Comparison of ENCODE assay signal across 12 cellular contexts in genomic region chr5:73388371-73388684, GRCh38.
DNase-seq lines count a peak whose midpoint lies in the region; ATAC-seq, FAIRE-seq and TF ChIP-seq lines count a peak whose summit lies in the region.
"Had no signal": no experiment of that assay in that cellular context is flagged by ENCODE, and none has a peak within 500 bp of the region (broad histone marks: within the 10 kb centered on the region; RNA-seq: fewer than 3 reads in every experiment).

No MANE protein-coding gene starts in this region.

- H3K27me3 Mint-ChIP-seq in CD4-positive, alpha-beta memory T cell: peaks cover 4 to 6% of the 10 kb centered on the region in 2 donors
- peaks cover 7% of the 10 kb centered on the region for H3K27me3 Mint-ChIP-seq in endodermal cell (ENCODE audit: insufficient read depth)

- H3K4me1 Mint-ChIP-seq in CD4-positive, alpha-beta memory T cell: peaks cover 20 to 40% (median 32%) of the 10 kb centered on the region in 4 donors
- H3K4me1 Mint-ChIP-seq in endodermal cell: peaks cover under 1% of the 10 kb centered on the region

- peak overlapping the region in 7 of 8 donors; percentile 63 to 81 (median 71) for H3K4me3 Mint-ChIP-seq in CD4-positive, alpha-beta memory T cell
- H3K4me3 Mint-ChIP-seq in endodermal cell: no peak overlapping the region

- H3K36me3 ChIP-seq in CD4-positive, alpha-beta memory T cell (ENCODE audit: insufficient read depth, low read length): no peaks in the 10 kb centered on the region
- H3K36me3 ChIP-seq in endodermal cell (ENCODE audit: control insufficient read depth, insufficient read depth, low read length): no peaks in the 10 kb centered on the region

- H3K27ac ChIP-seq in CD4-positive, alpha-beta memory T cell (ENCODE audit: low read depth, low read length): no peak overlapping the region
- H3K27ac ChIP-seq in coronary artery (no peak overlapping the region), endodermal cell (ENCODE audit: low read depth, low read length) (no peak overlapping the region)
- H3K27ac ChIP-seq: psoas muscle had no signal

- no peak for ATAC-seq in GM21367 (IDR thresholded peaks at IDR 0.05; ENCODE audit: unreplicated experiment)
- ATAC-seq: psoas muscle had no signal

- H3K4me3 ChIP-seq in CD4-positive, alpha-beta memory T cell (ENCODE audit: low read length in 2 of 2): no peak overlapping the region
- no peak overlapping the region for H3K4me3 ChIP-seq in fibroblast of mammary gland (ENCODE audit: control insufficient read depth, low read depth, low read length)
- no peak overlapping the region for H3K4me3 ChIP-seq in coronary artery
- H3K4me3 ChIP-seq in endodermal cell (ENCODE audit: low read length): no peak overlapping the region
- H3K4me3 ChIP-seq: psoas muscle had no signal

- peaks cover 0 to 9% of the 10 kb centered on the region in 2 donors for H3K9me3 ChIP-seq in CD4-positive, alpha-beta memory T cell (ENCODE audit: control insufficient read depth in 1 of 2, low read length in 2 of 2)
- H3K9me3 ChIP-seq in endodermal cell (ENCODE audit: control insufficient read depth, low read length): peaks cover 29% of the 10 kb centered on the region

- peaks cover 34% of the 10 kb centered on the region for H3K4me1 ChIP-seq in CD4-positive, alpha-beta memory T cell (ENCODE audit: insufficient read depth, low read length)
- H3K4me1 ChIP-seq in endodermal cell (ENCODE audit: control insufficient read depth, insufficient read depth, low read length): no peaks in the 10 kb centered on the region
- H3K4me1 ChIP-seq: psoas muscle had no signal

- POLR2A ChIA-PET in CD4-positive, alpha-beta memory T cell (lab: Charles Lee; ENCODE audit: partially characterized antibody): interaction anchor here (0.7 to 2.6 kb wide), 10 partner anchors 9 to 173 kb away, joined by 3 to 14 read pairs (median 6); partner anchors contain the start of genes BTF3 and FOXD1

- CTCF ChIA-PET in CD4-positive, alpha-beta memory T cell (lab: Charles Lee; ENCODE audit: partially characterized antibody): interaction anchor here (1.0 to 2.3 kb wide), 6 partner anchors 10 to 66 kb away, joined by 3 to 6 read pairs (median 4); no protein-coding TSS in a partner anchor

- peaks cover 3% of the 10 kb centered on the region for H3K27me3 ChIP-seq in CD4-positive, alpha-beta memory T cell (ENCODE audit: insufficient read depth, low read length)
- no peaks in the 10 kb centered on the region for H3K27me3 ChIP-seq in endodermal cell (ENCODE audit: control insufficient read depth, insufficient read depth, low read length, poor library complexity, severe bottlenecking)

- H3K27ac Mint-ChIP-seq in CD4-positive, alpha-beta memory T cell: peak overlapping the region in 1 of 7 donors; percentile 75
- no peak overlapping the region for H3K27ac Mint-ChIP-seq in endodermal cell

- H3K9ac ChIP-seq in endodermal cell (ENCODE audit: extremely low read depth, low read length, poor library complexity, severe bottlenecking): no peak overlapping the region

- FAIRE-seq in H54 (lab: Jason Lieb, UNC): peak; percentile 83

- no peaks in the 10 kb centered on the region for H3K36me3 Mint-ChIP-seq in CD4-positive, alpha-beta memory T cell
- peaks cover 5% of the 10 kb centered on the region for H3K36me3 Mint-ChIP-seq in endodermal cell (ENCODE audit: low read depth)

- no peak for DNase-seq in CD4-positive, alpha-beta memory T cell
- DNase-seq in H54 (ENCODE audit: insufficient read length, low spot score) (peak; percentile 53), NCI-H82 (lab: John Stamatoyannopoulos, UW) (peak; percentile 98), fibroblast of mammary gland (ENCODE audit: low read depth) (peak; percentile 49), coronary artery (ENCODE audit: low spot score) (no peak), endodermal cell (no peak), NOMO-1 (lab: John Stamatoyannopoulos, UW; ENCODE audit: unreplicated experiment in 2 of 2) (no peak)
- DNase-seq: activated CD8-positive, alpha-beta memory T cell treated with anti-CD3 and anti-CD28 coated beads, Interleukin-2, amount 50 U/mL, for 4 hours; amniotic stem cell; psoas muscle; T1000 had no signal

- no peak for TF ChIP-seq POLR2A in H54 (IDR thresholded peaks at IDR 0.05; ENCODE audit: low read depth, low read length)

- 91 to 95% methylated on average over 2 to 4 of the region's 4 CpGs for WGBS in endodermal cell (ENCODE audit: insufficient coverage in 1 of 2, insufficient read length in 1 of 2), 2 experiments

- no peak for TF ChIP-seq CTCF in fibroblast of mammary gland (conservative IDR thresholded peaks at IDR 0.05; ENCODE audit: control insufficient read depth, insufficient read depth, low read depth, low read length)
- no peak for TF ChIP-seq CTCF in coronary artery (IDR thresholded peaks at IDR 0.05)
- TF ChIP-seq CTCF in endodermal cell (conservative IDR thresholded peaks at IDR 0.05): no peak

- H3K9me3 Mint-ChIP-seq in CD4-positive, alpha-beta memory T cell: peaks cover 0 to 26% (median 17%) of the 10 kb centered on the region in 8 donors
- H3K9me3 Mint-ChIP-seq in endodermal cell: peaks cover 25% of the 10 kb centered on the region

- intact Hi-C loops in CD4-positive, alpha-beta memory T cell (cut with micrococcal nuclease): loop anchor here (5.0 kb wide), 1 partner anchor 34 kb away; no protein-coding TSS in a partner anchor

Comparison
In these comparisons a context has a peak if more than half of its experiments do, and no peak if none do; other contexts are left out.
1. DNase-seq: peak in H54 (single experiment), NCI-H82 (single experiment) and fibroblast of mammary gland (single experiment); none in CD4-positive, alpha-beta memory T cell (0 of 5), coronary artery (single experiment), endodermal cell (single experiment) and NOMO-1 (0 of 2).